ENCODE assay signal across 8 cellular contexts in the genomic region with DNA sequence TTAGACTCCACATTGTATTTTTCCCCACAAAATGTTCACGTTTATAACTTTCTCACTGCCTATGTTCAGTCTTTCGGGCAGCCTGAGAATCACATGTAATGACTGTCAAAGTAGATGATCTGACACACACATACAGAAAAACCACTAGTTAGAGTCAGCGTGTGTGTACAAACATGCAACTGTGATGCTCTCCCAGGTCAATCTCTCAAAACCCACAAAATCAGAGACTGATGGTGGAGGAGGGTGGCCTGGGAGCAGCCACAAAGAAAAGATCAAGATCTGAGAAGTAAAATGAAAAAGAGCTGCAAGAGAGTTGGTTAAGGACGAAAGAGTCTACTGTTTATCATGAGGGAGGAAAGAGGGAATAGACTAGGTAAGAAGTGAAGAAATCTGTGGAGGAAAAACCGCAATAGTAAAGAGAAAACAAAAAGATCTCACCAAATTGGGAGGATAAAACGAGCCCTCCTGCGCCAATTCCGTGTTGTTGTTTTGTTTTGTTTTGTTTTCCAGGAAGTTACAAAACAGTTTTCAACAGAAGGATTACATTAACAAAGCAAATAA. TPM values are rescaled to one million over a fixed set of nuclear protein-coding genes. Genes with fewer than 3 reads are reported as not detected.
A peak's percentile ranks its signal among the peaks of the same experiment; 100 is the strongest.
DNase-seq lines count a peak whose midpoint lies in the region; ATAC-seq, FAIRE-seq and TF ChIP-seq lines count a peak whose summit lies in the region.

No MANE protein-coding gene starts in this region.

- CTCF ChIA-PET in H1 (lab: Charles Lee; ENCODE audit: partially characterized antibody): interaction anchor here (0.6 to 3.2 kb wide), 5 partner anchors 40 to 183 kb away, joined by 3 to 7 read pairs (median 3); no protein-coding TSS in a partner anchor

- TF ChIP-seq RAD21 in H1 (IDR thresholded peaks at IDR 0.05 in 1 of 2, conservative IDR thresholded peaks at IDR 0.05 in 1 of 2; ENCODE audit: low read depth in 2 of 2, low read length in 2 of 2): no peak

- peak; percentile 57 for DNase-seq in OCI-M1 (lab: John Stamatoyannopoulos, UW)
- DNase-seq in H1 (ENCODE audit: low read depth in 1 of 2, low spot score in 2 of 2): no peak
- no peak for DNase-seq in pancreas
- DNase-seq in frontal cortex (ENCODE audit: low spot score in 2 of 2): no peak
- no peak for DNase-seq in activated CD8-positive, alpha-beta memory T cell treated with anti-CD3 and anti-CD28 coated beads, Interleukin-2, amount 50 U/mL, for 4 hours

- TF ChIP-seq EP300 in H1 (IDR thresholded peaks at IDR 0.05; ENCODE audit: borderline replicate concordance in 1 of 2, low read depth in 2 of 2, low read length in 2 of 2): no peak

- H3K23ac ChIP-seq in H1 (ENCODE audit: insufficient read length): no peak overlapping the region

- H3K4me3 ChIP-seq in DOHH2 (ENCODE audit: low read length): peak overlapping the region; percentile 85
- peak overlapping the region in 3 of 4 experiments; percentile 59 to 73 (median 66); a peak in 4 of 8 replicates for H3K4me3 ChIP-seq in H1 (ENCODE audit: extremely low read depth in 1 of 4, insufficient read depth in 2 of 4, low read depth in 3 of 4, low read length in 4 of 4)
- H3K4me3 ChIP-seq in pancreas: peak overlapping the region; percentile 74 to 84 (median 78)

- POLR2A ChIA-PET in H1 (lab: Charles Lee; ENCODE audit: partially characterized antibody): interaction anchor here (1.4 to 2.5 kb wide), 2 partner anchors 10 to 82 kb away, joined by 4 to 8 read pairs; a partner anchor contains a TSS

- no peak overlapping the region for H3K56ac ChIP-seq in H1 (replicated peaks; ENCODE audit: insufficient read length, low read depth, low read length)

- no peak for FAIRE-seq in H1 (lab: Jason Lieb, UNC)
- no peak for FAIRE-seq in pancreas (lab: Jason Lieb, UNC)
- no peak for FAIRE-seq in frontal cortex (lab: Jason Lieb, UNC)

- H2AFZ ChIP-seq in H1 (ENCODE audit: low read length): no peak overlapping the region

- no peak overlapping the region for H4K91ac ChIP-seq in H1 (replicated peaks; ENCODE audit: insufficient read length, low read length)

- no peak overlapping the region for H2BK15ac ChIP-seq in H1 (ENCODE audit: low read length)

- ATAC-seq in pancreas: no peak
- ATAC-seq in GM18861 (IDR thresholded peaks at IDR 0.05; ENCODE audit: unreplicated experiment): no peak
- no peak for ATAC-seq in HG03354 (IDR thresholded peaks at IDR 0.05; ENCODE audit: poor library complexity, severe bottlenecking, unreplicated experiment)

- no peak overlapping the region for H3K14ac ChIP-seq in H1 (ENCODE audit: insufficient read length)

- peaks cover 20% of the 10 kb centered on the region for H3K36me3 ChIP-seq in DOHH2 (ENCODE audit: control insufficient read depth, low read length)
- no peaks in the 10 kb centered on the region for H3K36me3 ChIP-seq in H1 (ENCODE audit: control insufficient read depth in 2 of 4, insufficient read depth in 4 of 4, low read length in 3 of 4)
- no peaks in the 10 kb centered on the region for H3K36me3 ChIP-seq in pancreas

- no peak overlapping the region for H4K8ac ChIP-seq in H1 (ENCODE audit: extremely low read depth, insufficient read depth, low read length)

- H2AK5ac ChIP-seq in H1 (ENCODE audit: low read depth, low read length): no peak overlapping the region

- no peaks in the 10 kb centered on the region for H3K79me1 ChIP-seq in H1 (ENCODE audit: low read depth, low read length)

- no peak overlapping the region for H3K9ac ChIP-seq in H1 (replicated peaks in 1 of 4; ENCODE audit: extremely low read depth in 1 of 4, low read depth in 3 of 4, low read length in 3 of 4)

- TF ChIP-seq CTCF in DOHH2 (IDR thresholded peaks at IDR 0.05; ENCODE audit: low read depth, low read length, poor library complexity, severe bottlenecking): no peak
- no peak for TF ChIP-seq CTCF in H1 (IDR thresholded peaks at IDR 0.05; ENCODE audit: control extremely low read depth in 1 of 3, insufficient read depth in 1 of 3, low read depth in 1 of 3, low read length in 3 of 3)
- no peak for TF ChIP-seq CTCF in pancreas (IDR thresholded peaks at IDR 0.05)

- H3K27ac ChIP-seq in DOHH2 (ENCODE audit: low read depth, low read length) (no peak overlapping the region), H1 (ENCODE audit: low read depth, low read length) (no peak overlapping the region), pancreas (peak overlapping the region; percentile 93 to 99 (median 97))

- H3K4ac ChIP-seq in H1 (replicated peaks; ENCODE audit: insufficient read length, low read depth, low read length): no peak overlapping the region

- H3K9me3 ChIP-seq in DOHH2 (ENCODE audit: control insufficient read depth, insufficient read depth, low read length) (no peaks in the 10 kb centered on the region), H1 (ENCODE audit: insufficient read depth in 2 of 2, low read depth in 1 of 2, low read length in 1 of 2) (no peaks in the 10 kb centered on the region), pancreas (no peaks in the 10 kb centered on the region)

- H3K4me2 ChIP-seq in DOHH2 (ENCODE audit: low read length) (peak overlapping the region; percentile 78), H1 (ENCODE audit: insufficient read depth in 1 of 2, low read depth in 2 of 2, low read length in 2 of 2) (peak overlapping the region; percentile 83 to 100)

- H4K5ac ChIP-seq in H1 (ENCODE audit: insufficient read length, low read depth, low read length): no peak overlapping the region

- H4K20me1 ChIP-seq in DOHH2 (ENCODE audit: control insufficient read depth, insufficient read depth, low read depth, low read length) (peaks cover 25% of the 10 kb centered on the region), H1 (replicated peaks in 1 of 2; ENCODE audit: control insufficient read depth in 1 of 2, insufficient read depth in 2 of 2, low read length in 2 of 2) (peaks cover 5 to 17% of the 10 kb centered on the region in 2 experiments)

- WGBS in H1 (ENCODE audit: extremely low coverage in 1 of 2, insufficient coverage in 1 of 2, insufficient read length in 1 of 2, insufficient replicate concordance in 2 of 2, low coverage in 1 of 2, low lambda C conversion rate in 2 of 2, missing lambda C conversion rate in 1 of 2), 2 experiments: 47% methylated on average over 8 of the region's 8 CpGs; no CpG with 5 or more reads in 1 of the 2 experiments
- WGBS in pancreas, 2 donors: 0 to 1% methylated on average over 8 of the region's 8 CpGs

- peaks cover 10% of the 10 kb centered on the region for H3K23me2 ChIP-seq in H1 (ENCODE audit: low read depth, low read length)

- no peak for TF ChIP-seq POLR2A in H1 (IDR thresholded peaks at IDR 0.05; ENCODE audit: control extremely low read depth in 1 of 2, low read depth in 2 of 2, low read length in 2 of 2)

- H2BK120ac ChIP-seq in H1 (replicated peaks; ENCODE audit: low read depth, low read length): no peak overlapping the region

- H3K4me1 ChIP-seq in DOHH2 (ENCODE audit: control insufficient read depth, low read length): peaks cover 35% of the 10 kb centered on the region
- peaks cover 0 to 12% (median 0%) of the 10 kb centered on the region in 4 experiments; a peak in 4 of 7 replicates for H3K4me1 ChIP-seq in H1 (replicated peaks in 1 of 4; ENCODE audit: control insufficient read depth in 3 of 4, insufficient read depth in 4 of 4, low read length in 3 of 4)
- H3K4me1 ChIP-seq in pancreas: peaks cover 9 to 47% (median 44%) of the 10 kb centered on the region in 3 donors

- H3F3A ChIP-seq in DOHH2 (ENCODE audit: control insufficient read depth, insufficient read depth): peaks cover 5% of the 10 kb centered on the region; the same call in 1 of the 2 replicates

- H3K27me3 ChIP-seq in DOHH2 (ENCODE audit: control insufficient read depth, low read length): peaks cover 13% of the 10 kb centered on the region; the same call in 1 of the 2 replicates
- H3K27me3 ChIP-seq in H1 (replicated peaks in 1 of 4; ENCODE audit: control insufficient read depth in 3 of 4, extremely low read depth in 1 of 4, insufficient read depth in 3 of 4, low read length in 3 of 4): peaks cover 11 to 37% (median 28%) of the 10 kb centered on the region in 4 experiments
- H3K27me3 ChIP-seq in pancreas: no peaks in the 10 kb centered on the region

- no peak overlapping the region for H2BK12ac ChIP-seq in H1 (ENCODE audit: low read depth, low read length)

- no peak overlapping the region for H2BK20ac ChIP-seq in H1 (ENCODE audit: low read length)

- no peaks in the 10 kb centered on the region for H3K9me2 ChIP-seq in DOHH2 (replicated peaks; ENCODE audit: control insufficient read depth, low read length)

- H2BK5ac ChIP-seq in H1 (ENCODE audit: low read depth, low read length): no peak overlapping the region

- H3K79me2 ChIP-seq in DOHH2 (ENCODE audit: control insufficient read depth, low read length) (peaks cover 64% of the 10 kb centered on the region), H1 (ENCODE audit: control insufficient read depth in 1 of 2, insufficient read depth in 2 of 2, low read length in 2 of 2) (peaks cover 0 to 13% of the 10 kb centered on the region in 2 experiments; a peak in 2 of 4 replicates)

- no peak overlapping the region for H3K18ac ChIP-seq in H1 (ENCODE audit: extremely low read depth, low read length)

- intact Hi-C loops in pancreas (cut with DNase I): loop anchor here in 1 of 3 donors (10.0 kb wide), 1 partner anchor 55 kb away; no protein-coding TSS in a partner anchor

TF ChIP-seq in H1, 55 proteins besides CTCF, POLR2A, EP300 and RAD21:
- no peak for TF ChIP-seq TEAD4 (IDR thresholded peaks at IDR 0.05; ENCODE audit: low read depth, low read length)
- TF ChIP-seq CBX8 (IDR thresholded peaks at IDR 0.05; ENCODE audit: borderline replicate concordance, low read depth, low read length): 0 out of 2 replicates have a peak, but pooled peaks have one; percentile 33

RNA-seq across cellular contexts. Expression of a gene that starts 2.3 kb away (rescaled TPM):
- total RNA-seq in H1 (2021; fragmentation: NEBNext Ultra II Directional; extraction: Animal tissue kit (Norgen Biotek cat#: 25700)): 6.1 and 6.4 TPM in 2 replicates
- polyA plus RNA-seq in H1 (2011; rRNA removed): 2.3 and 4.0 TPM in 2 replicates
- 4.3 TPM for polyA plus RNA-seq in H1 (2011; cell fraction: cytosol; rRNA removed)
- polyA plus RNA-seq in H1 (2011; cell fraction: nucleus; rRNA removed): 1.6 TPM
- polyA plus RNA-seq in H1 (2012, experiment 1 of 2): 6.2 to 13.5 TPM (median 7.0 TPM) in 4 replicates
- polyA plus RNA-seq in H1 (2012, experiment 2 of 2): 2.2 TPM
- 3.9 TPM for polyA plus RNA-seq in H1 (2013, experiment 1 of 2)
- 3.6 TPM for polyA plus RNA-seq in H1 (2013, experiment 2 of 2)
- polyA minus RNA-seq in H1 (2011; rRNA and poly(A)+ RNA removed): 6.1 and 11.9 TPM in 2 replicates
- polyA minus RNA-seq in H1 (2011; cell fraction: cytosol; rRNA and poly(A)+ RNA removed): 7.5 TPM
- 4.2 TPM for polyA minus RNA-seq in H1 (2011; cell fraction: nucleus; rRNA and poly(A)+ RNA removed)
- 10 to 100 TPM; 14.0 to 27.0 (median 19.6) TPM for total RNA-seq in pancreas
- 1 to 10 TPM; 6.8 to 10.0 TPM for polyA plus RNA-seq in pancreas
- 91.3 TPM for total RNA-seq in frontal cortex

Comparison
In these comparisons a context has a peak if more than half of its experiments do, and no peak if none do; other contexts are left out.
1. H3K27ac ChIP-seq: peak in pancreas (4 of 4); none in DOHH2 (single experiment) and H1 (single experiment).
2. Peak in every context shown above with its lines, with median percentiles within 50 percentile points of each other: H3K4me3 ChIP-seq.